In the genomic region with DNA sequence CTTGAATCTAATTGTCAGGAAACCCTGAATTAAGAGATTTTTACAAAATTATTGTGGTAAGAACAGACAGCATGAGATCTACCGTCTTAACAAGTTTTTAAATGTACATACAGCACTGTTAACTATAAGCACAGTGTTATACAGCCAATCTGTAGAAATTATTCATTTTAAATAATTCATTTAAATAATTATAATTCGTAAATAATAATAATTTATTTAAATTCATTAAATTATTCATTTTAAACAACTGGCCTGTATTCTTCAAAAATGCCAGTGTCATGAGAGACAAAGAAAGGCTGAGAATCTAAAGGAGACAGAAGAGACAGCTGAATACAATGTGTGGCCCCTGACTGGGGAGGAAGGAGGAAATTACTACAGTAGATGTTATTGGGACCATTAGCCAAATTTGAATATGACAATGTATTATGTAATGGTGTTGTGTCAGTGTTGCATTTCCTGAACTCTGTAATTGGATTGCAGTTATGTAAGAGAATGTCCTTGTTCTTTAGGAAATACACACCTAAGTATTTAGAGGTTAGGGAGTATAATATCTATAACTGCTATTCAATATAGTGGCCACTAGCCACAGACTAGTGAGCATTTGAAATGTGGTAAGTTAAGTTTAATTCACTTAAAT, we compare ENCODE assay signal across 18 cellular contexts. TPM values are rescaled to one million over a fixed set of nuclear protein-coding genes. Genes with fewer than 3 reads are reported as not detected.
DNase-seq lines count a peak whose midpoint lies in the region; ATAC-seq and TF ChIP-seq lines count a peak whose summit lies in the region.
"Had no signal": no experiment of that assay in that cellular context is flagged by ENCODE, and none has a peak within 500 bp of the region (broad histone marks: within the 10 kb centered on the region; RNA-seq: fewer than 3 reads in every experiment).

No MANE protein-coding gene starts in this region.

- WGBS in body of pancreas, 2 donors = 56 to 58% methylated on average over 2 of the region's 2 CpGs
- WGBS in thyroid gland, 2 donors = 92 to 96% methylated on average over 2 of the region's 2 CpGs

- no peak overlapping the region for H3K27ac Mint-ChIP-seq in activated T-cell treated with anti-CD3 and anti-CD28 coated beads, Interleukin-2, amount 50 U/mL, for 24 hours
- H3K27ac Mint-ChIP-seq: activated CD4-positive, alpha-beta memory T cell treated with anti-CD3 and anti-CD28 coated beads for 36 hours had no signal

- H3K4me1 ChIP-seq in body of pancreas (peaks cover 47% of the 10 kb centered on the region), thyroid gland (peaks cover 35% of the 10 kb centered on the region in 2 donors), BE2C (no peaks in the 10 kb centered on the region)

- intact Hi-C loops in body of pancreas (cut with DNase I) (loop anchor here (5.0 to 10.0 kb wide), 3 partner anchors 51 to 214 kb away; partner anchors contain the start of gene EPN3), thyroid gland (cut with DNase I) (loop anchor here (10.0 kb wide), 2 partner anchors 144 to 204 kb away; no protein-coding TSS in a partner anchor)

- H3K9me3 Mint-ChIP-seq in activated T-cell treated with anti-CD3 and anti-CD28 coated beads, Interleukin-2, amount 50 U/mL, for 24 hours = no peaks in the 10 kb centered on the region
- H3K9me3 Mint-ChIP-seq: activated CD4-positive, alpha-beta memory T cell treated with anti-CD3 and anti-CD28 coated beads for 36 hours had no signal

- TF ChIP-seq POLR2A in body of pancreas (IDR thresholded peaks at IDR 0.05) = no peak
- no peak for TF ChIP-seq POLR2A in thyroid gland (IDR thresholded peaks at IDR 0.05)

- H3K36me3 Mint-ChIP-seq in activated T-cell treated with anti-CD3 and anti-CD28 coated beads, Interleukin-2, amount 50 U/mL, for 24 hours (ENCODE audit: low read depth) = peaks cover 67% of the 10 kb centered on the region

- H3K4me1 Mint-ChIP-seq in activated T-cell treated with anti-CD3 and anti-CD28 coated beads, Interleukin-2, amount 50 U/mL, for 24 hours (ENCODE audit: low read depth) = peaks cover 32% of the 10 kb centered on the region

- no peaks in the 10 kb centered on the region for H3K27me3 Mint-ChIP-seq in activated T-cell treated with anti-CD3 and anti-CD28 coated beads, Interleukin-2, amount 50 U/mL, for 24 hours
- H3K27me3 Mint-ChIP-seq: activated CD4-positive, alpha-beta memory T cell treated with anti-CD3 and anti-CD28 coated beads for 36 hours had no signal

- peak overlapping the region in 3 of 4 donors; percentile 83 to 92 (median 89) for H3K27ac ChIP-seq in body of pancreas
- H3K27ac ChIP-seq in thyroid gland = peak overlapping the region in 2 of 3 donors; percentile 29 to 32
- H3K27ac ChIP-seq: KMS-11 had no signal

- TF ChIP-seq CTCF in body of pancreas (IDR thresholded peaks at IDR 0.05) = no peak
- no peak for TF ChIP-seq CTCF in thyroid gland (IDR thresholded peaks at IDR 0.05)
- no peak for TF ChIP-seq CTCF in BE2C (IDR thresholded peaks at IDR 0.05; ENCODE audit: low read depth, low read length)

- H3K36me3 ChIP-seq in body of pancreas (replicated peaks in 1 of 2; ENCODE audit: insufficient read depth in 1 of 2, low read depth in 2 of 2) (peaks cover 2 to 5% of the 10 kb centered on the region in 2 donors), thyroid gland (peaks cover 7 to 10% of the 10 kb centered on the region in 2 donors), BE2C (peaks cover 22% of the 10 kb centered on the region)

- H3K4me3 ChIP-seq in body of pancreas (no peak overlapping the region), thyroid gland (replicated peaks in 1 of 3) (no peak overlapping the region), BE2C (ENCODE audit: low read depth, low read length) (no peak overlapping the region)
- H3K4me3 ChIP-seq: smooth muscle cell had no signal

- no peak for DNase-seq in activated T-cell treated with anti-CD3 and anti-CD28 coated beads, Interleukin-2, amount 50 U/mL, for 24 hours
- no peak for DNase-seq in activated T-cell treated with anti-CD3 and anti-CD28 coated beads, Interleukin-2, amount 50 U/mL, for 1 hour
- DNase-seq in NAMALWA (ENCODE audit: low spot score) (peak; percentile 24), body of pancreas (no peak), thyroid gland (no peak), DMS 273 treated with DMSO at 0.1 percent for 48 hours (lab: John Stamatoyannopoulos, UW) (no peak), BE2C (no peak), Kasumi-1 (lab: John Stamatoyannopoulos, UW) (no peak)
- DNase-seq: activated CD4-positive, alpha-beta memory T cell treated with anti-CD3 and anti-CD28 coated beads for 36 hours; erythroblast; GOT3; NCI-H1930; trophoblast cell had no signal

- peak overlapping the region; percentile 88 for H3K4me3 Mint-ChIP-seq in activated T-cell treated with anti-CD3 and anti-CD28 coated beads, Interleukin-2, amount 50 U/mL, for 24 hours

- no peak for ATAC-seq in body of pancreas
- ATAC-seq: SK-N-SH treated with all-trans-retinoic acid at 6 μM for 48 hours had no signal

- H3K9me3 ChIP-seq in body of pancreas (no peaks in the 10 kb centered on the region), thyroid gland (no peaks in the 10 kb centered on the region), BE2C (no peaks in the 10 kb centered on the region)

- H3K27me3 ChIP-seq in body of pancreas (no peaks in the 10 kb centered on the region), thyroid gland (no peaks in the 10 kb centered on the region), BE2C (no peaks in the 10 kb centered on the region)

RNA-seq across cellular contexts. Expression of gene RSAD1, which starts 2.3 kb away (rescaled TPM):
- total RNA-seq in body of pancreas (10 to 100 TPM; 39.2 to 44.5 TPM), thyroid gland (10 to 100 TPM; 30.2 to 50.1 (median 34.7) TPM)
- polyA plus RNA-seq in BE2C (2012; ENCODE audit: insufficient read depth, insufficient read length, low read depth) = 198 TPM

RNA-seq across cellular contexts. Expression of gene CHAD, which starts 12.3 kb away (rescaled TPM):
- 10 to 100 TPM in 1 of 2 donors, 1 to 10 TPM in 1; 8.8 to 13.2 TPM for total RNA-seq in body of pancreas
- total RNA-seq in thyroid gland = under 1 TPM in 1 of 4 donors, not detected in 3; 0.67 TPM
- not detected for polyA plus RNA-seq in BE2C (2012; ENCODE audit: insufficient read depth, insufficient read length, low read depth)
- total RNA-seq: activated CD4-positive, alpha-beta memory T cell treated with anti-CD3 and anti-CD28 coated beads for 36 hours; NCI-H460; smooth muscle cell had no signal

RNA-seq across cellular contexts. Expression of gene MYCBPAP, which starts 27.3 kb away (rescaled TPM):
- total RNA-seq in body of pancreas = under 1 TPM in 1 of 2 donors, not detected in 1; 0.33 TPM
- total RNA-seq in thyroid gland = 1 to 10 TPM in 3 of 4 donors, under 1 TPM in 1; 0.78 to 3.2 (median 1.6) TPM
- polyA plus RNA-seq in BE2C (2012; ENCODE audit: insufficient read depth, insufficient read length, low read depth) = not detected
- polyA plus RNA-seq: liver had no signal

RNA-seq across cellular contexts. Expression of gene EPN3, which starts 51.6 kb away (rescaled TPM):
- total RNA-seq in body of pancreas (10 to 100 TPM; 11.9 to 20.1 TPM), thyroid gland (10 to 100 TPM in 1 of 4 donors, 1 to 10 TPM in 1, under 1 TPM in 1, not detected in 1; 0.63 to 31.6 (median 3.5) TPM)
- 0.52 TPM for polyA plus RNA-seq in BE2C (2012; ENCODE audit: insufficient read depth, insufficient read length, low read depth)
- total RNA-seq: activated CD4-positive, alpha-beta memory T cell treated with anti-CD3 and anti-CD28 coated beads for 36 hours had no signal

RNA-seq across cellular contexts. Expression of gene ACSF2, which starts 55.0 kb away (rescaled TPM):
- 100 to 1,000 TPM in 1 of 2 donors, 10 to 100 TPM in 1; 18.7 to 120 TPM for total RNA-seq in body of pancreas
- total RNA-seq in thyroid gland = 100 to 1,000 TPM in 3 of 4 donors, 10 to 100 TPM in 1; 97.3 to 193 (median 143) TPM
- 7.5 TPM for polyA plus RNA-seq in BE2C (2012; ENCODE audit: insufficient read depth, insufficient read length, low read depth)

Comparison
In these comparisons a context has a peak if more than half of its experiments do, and no peak if none do; other contexts are left out.
1. RNA of gene CHAD, which starts 12.3 kb away (total RNA-seq): 8.8 to 13.2 TPM in body of pancreas; 0.67 TPM in thyroid gland; every median in the first group is over 4 times any median in the second.